16 cellular contexts compared by ENCODE assay signal in the genomic region with DNA sequence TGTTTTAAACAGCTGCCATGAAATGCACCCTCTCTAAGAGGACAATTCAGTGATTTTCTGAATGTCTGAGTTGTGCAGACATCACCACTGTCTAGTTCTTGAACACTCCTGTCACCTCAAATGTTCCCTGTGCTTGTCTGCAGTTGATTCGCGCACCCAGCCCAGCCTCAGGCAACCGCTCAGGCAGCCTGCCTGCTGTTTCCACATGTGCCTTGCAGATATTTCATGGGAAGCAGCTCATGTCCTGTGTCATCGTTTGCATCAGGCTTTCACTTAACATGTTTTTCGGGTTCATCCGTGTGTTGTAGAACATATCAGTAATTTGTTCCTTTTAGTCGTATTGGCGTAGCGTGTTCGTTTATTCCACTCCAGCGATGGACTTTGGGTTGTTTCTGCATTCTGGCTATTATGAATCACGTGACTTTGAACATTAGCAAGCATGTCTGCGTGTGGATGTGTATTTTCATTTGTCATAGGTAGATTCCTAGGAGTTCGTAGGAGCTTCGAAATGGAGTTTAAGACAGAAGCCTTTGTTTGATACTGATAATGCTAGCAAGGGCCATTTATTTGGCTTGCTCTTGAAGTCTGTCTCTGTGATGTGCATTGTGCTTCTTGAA. TPM values are rescaled to one million over a fixed set of nuclear protein-coding genes. Genes with fewer than 3 reads are reported as not detected.
DNase-seq lines count a peak whose midpoint lies in the region; ATAC-seq and TF ChIP-seq lines count a peak whose summit lies in the region.
"Had no signal": no experiment of that assay in that cellular context is flagged by ENCODE, and none has a peak within 500 bp of the region (broad histone marks: within the 10 kb centered on the region; RNA-seq: fewer than 3 reads in every experiment).

No MANE protein-coding gene starts in this region.

- H3K4me1 Mint-ChIP-seq in activated CD4-positive, alpha-beta T cell treated with anti-CD3 and anti-CD28 coated beads, Interleukin-2, amount 10 ng/mL, durations not matched to agents 7 days and 5 days: peaks cover 89% of the 10 kb centered on the region
- H3K4me1 Mint-ChIP-seq in CD8-positive, alpha-beta memory T cell: peaks cover 84 to 97% (median 94%) of the 10 kb centered on the region in 3 donors
- peaks cover 89% of the 10 kb centered on the region for H3K4me1 Mint-ChIP-seq in activated T-helper 1 cell treated with anti-CD3 and anti-CD28 coated beads, Interleukin-12 subunit alpha, Interleukin-12 subunit beta, Interleukin-2, Interleukin-4 antibody, amounts not matched to agents 30 ng/mL and 10 ng/mL and 1 ng/mL, durations not matched to agents 14 hours and 24 hours and 36 hours (ENCODE audit: low read depth)
- H3K4me1 Mint-ChIP-seq in naive thymus-derived CD8-positive, alpha-beta T cell: peaks cover 52 to 97% (median 93%) of the 10 kb centered on the region in 4 donors

- TF ChIP-seq CTCF in dorsolateral prefrontal cortex (IDR thresholded peaks at IDR 0.05 in 54 of 56, conservative IDR thresholded peaks at IDR 0.05 in 2 of 56; ENCODE audit: low read depth in 1 of 56, partially characterized antibody in 56 of 56): no peak

- H3K4me1 ChIP-seq in CD8-positive, alpha-beta memory T cell (ENCODE audit: insufficient read depth, low read length): peaks cover 78% of the 10 kb centered on the region

- H3K27me3 ChIP-seq in CD8-positive, alpha-beta memory T cell (ENCODE audit: insufficient read depth, low read length, poor library complexity, severe bottlenecking): no peaks in the 10 kb centered on the region
- no peaks in the 10 kb centered on the region for H3K27me3 ChIP-seq in dorsolateral prefrontal cortex

- no peaks in the 10 kb centered on the region for H3K27me3 Mint-ChIP-seq in activated CD4-positive, alpha-beta T cell treated with anti-CD3 and anti-CD28 coated beads, Interleukin-2, amount 10 ng/mL, durations not matched to agents 7 days and 5 days
- no peaks in the 10 kb centered on the region for H3K27me3 Mint-ChIP-seq in CD8-positive, alpha-beta memory T cell
- no peaks in the 10 kb centered on the region for H3K27me3 Mint-ChIP-seq in activated T-helper 1 cell treated with anti-CD3 and anti-CD28 coated beads, Interleukin-12 subunit alpha, Interleukin-12 subunit beta, Interleukin-2, Interleukin-4 antibody, amounts not matched to agents 30 ng/mL and 10 ng/mL and 1 ng/mL, durations not matched to agents 14 hours and 24 hours and 36 hours (ENCODE audit: insufficient read depth)
- no peaks in the 10 kb centered on the region for H3K27me3 Mint-ChIP-seq in naive thymus-derived CD8-positive, alpha-beta T cell
- H3K27me3 Mint-ChIP-seq: stimulated activated naive B cell treated with anti-CD40 and anti-IgM and Interleukin-4, amounts not matched to agents 10 μg/mL and 1 μg/mL and 100 μg/mL, for 72 hours; type B pancreatic cell had no signal

- POLR2A ChIA-PET in activated CD4-positive, alpha-beta T cell treated with anti-CD3 and anti-CD28 coated beads, Interleukin-2, amount 10 ng/mL, durations not matched to agents 7 days and 5 days (lab: Charles Lee): no interaction called here
- POLR2A ChIA-PET in CD8-positive, alpha-beta memory T cell (lab: Charles Lee): no interaction called here
- POLR2A ChIA-PET in naive thymus-derived CD8-positive, alpha-beta T cell (lab: Charles Lee): interaction anchor here (1.2 to 1.5 kb wide), 2 partner anchors 10 to 12 kb away, joined by 3 read pairs; no protein-coding TSS in a partner anchor

- no peak overlapping the region for H3K27ac ChIP-seq in CD8-positive, alpha-beta memory T cell (ENCODE audit: low read depth, low read length)
- H3K27ac ChIP-seq in dorsolateral prefrontal cortex: no peak overlapping the region
- H3K27ac ChIP-seq: left ventricle myocardium inferior had no signal

- no peaks in the 10 kb centered on the region for H3K36me3 ChIP-seq in CD8-positive, alpha-beta memory T cell (ENCODE audit: insufficient read depth, low read length)

- no peaks in the 10 kb centered on the region for H3K9me3 ChIP-seq in CD8-positive, alpha-beta memory T cell (ENCODE audit: low read length)
- H3K9me3 ChIP-seq: left ventricle myocardium inferior had no signal

- peak overlapping the region; percentile 3 for H3K4me3 Mint-ChIP-seq in activated CD4-positive, alpha-beta T cell treated with anti-CD3 and anti-CD28 coated beads, Interleukin-2, amount 10 ng/mL, durations not matched to agents 7 days and 5 days
- H3K4me3 Mint-ChIP-seq in CD8-positive, alpha-beta memory T cell: peak overlapping the region in 6 of 7 donors; percentile 60 to 88 (median 71)
- H3K4me3 Mint-ChIP-seq in activated T-helper 1 cell treated with anti-CD3 and anti-CD28 coated beads, Interleukin-12 subunit alpha, Interleukin-12 subunit beta, Interleukin-2, Interleukin-4 antibody, amounts not matched to agents 30 ng/mL and 10 ng/mL and 1 ng/mL, durations not matched to agents 14 hours and 24 hours and 36 hours: peak overlapping the region; percentile 8
- H3K4me3 Mint-ChIP-seq in naive thymus-derived CD8-positive, alpha-beta T cell: peak overlapping the region in 9 of 10 donors; percentile 64 to 88 (median 76)
- H3K4me3 Mint-ChIP-seq: type B pancreatic cell had no signal

- peaks cover 36% of the 10 kb centered on the region for H3K36me3 Mint-ChIP-seq in activated CD4-positive, alpha-beta T cell treated with anti-CD3 and anti-CD28 coated beads, Interleukin-2, amount 10 ng/mL, durations not matched to agents 7 days and 5 days (ENCODE audit: low read depth)
- H3K36me3 Mint-ChIP-seq in CD8-positive, alpha-beta memory T cell: peaks cover 0 to 5% (median 3%) of the 10 kb centered on the region in 3 donors
- H3K36me3 Mint-ChIP-seq in activated T-helper 1 cell treated with anti-CD3 and anti-CD28 coated beads, Interleukin-12 subunit alpha, Interleukin-12 subunit beta, Interleukin-2, Interleukin-4 antibody, amounts not matched to agents 30 ng/mL and 10 ng/mL and 1 ng/mL, durations not matched to agents 14 hours and 24 hours and 36 hours (ENCODE audit: low read depth): peaks cover 24% of the 10 kb centered on the region
- no peaks in the 10 kb centered on the region for H3K36me3 Mint-ChIP-seq in naive thymus-derived CD8-positive, alpha-beta T cell

- no peak overlapping the region for H3K4me3 ChIP-seq in CD8-positive, alpha-beta memory T cell (ENCODE audit: low read length)
- no peak overlapping the region for H3K4me3 ChIP-seq in dorsolateral prefrontal cortex
- H3K4me3 ChIP-seq: left ventricle myocardium inferior had no signal

- H3K27ac Mint-ChIP-seq in activated CD4-positive, alpha-beta T cell treated with anti-CD3 and anti-CD28 coated beads, Interleukin-2, amount 10 ng/mL, durations not matched to agents 7 days and 5 days: peak overlapping the region; percentile 14
- peak overlapping the region in 6 of 8 donors; percentile 21 to 88 (median 84) for H3K27ac Mint-ChIP-seq in CD8-positive, alpha-beta memory T cell
- peak overlapping the region; percentile 34 for H3K27ac Mint-ChIP-seq in activated T-helper 1 cell treated with anti-CD3 and anti-CD28 coated beads, Interleukin-12 subunit alpha, Interleukin-12 subunit beta, Interleukin-2, Interleukin-4 antibody, amounts not matched to agents 30 ng/mL and 10 ng/mL and 1 ng/mL, durations not matched to agents 14 hours and 24 hours and 36 hours
- H3K27ac Mint-ChIP-seq in naive thymus-derived CD8-positive, alpha-beta T cell: peak overlapping the region in 9 of 10 donors; percentile 2 to 86 (median 56)
- H3K27ac Mint-ChIP-seq: type B pancreatic cell had no signal

- intact Hi-C loops in activated T-helper 1 cell treated with anti-CD3 and anti-CD28 coated beads, Interleukin-12 subunit alpha, Interleukin-12 subunit beta, Interleukin-2, Interleukin-4 antibody, amounts not matched to agents 30 ng/mL and 10 ng/mL and 1 ng/mL, durations not matched to agents 14 hours and 24 hours and 36 hours (cut with micrococcal nuclease): no loop called here
- intact Hi-C loops in dorsolateral prefrontal cortex (cut with DNase I): no loop called here

- no peaks in the 10 kb centered on the region for H3K9me3 Mint-ChIP-seq in activated CD4-positive, alpha-beta T cell treated with anti-CD3 and anti-CD28 coated beads, Interleukin-2, amount 10 ng/mL, durations not matched to agents 7 days and 5 days
- H3K9me3 Mint-ChIP-seq in CD8-positive, alpha-beta memory T cell: no peaks in the 10 kb centered on the region
- no peaks in the 10 kb centered on the region for H3K9me3 Mint-ChIP-seq in activated T-helper 1 cell treated with anti-CD3 and anti-CD28 coated beads, Interleukin-12 subunit alpha, Interleukin-12 subunit beta, Interleukin-2, Interleukin-4 antibody, amounts not matched to agents 30 ng/mL and 10 ng/mL and 1 ng/mL, durations not matched to agents 14 hours and 24 hours and 36 hours
- H3K9me3 Mint-ChIP-seq in naive thymus-derived CD8-positive, alpha-beta T cell: no peaks in the 10 kb centered on the region
- H3K9me3 Mint-ChIP-seq: stimulated activated naive B cell treated with anti-CD40 and anti-IgM and Interleukin-4, amounts not matched to agents 10 μg/mL and 1 μg/mL and 100 μg/mL, for 72 hours; type B pancreatic cell had no signal

- no peak for ATAC-seq in naive thymus-derived CD8-positive, alpha-beta T cell
- ATAC-seq in GM21717 (IDR thresholded peaks at IDR 0.05; ENCODE audit: unreplicated experiment): no peak
- ATAC-seq: esophagus mucosa, right cardiac atrium had no signal

- CTCF ChIA-PET in activated CD4-positive, alpha-beta T cell treated with anti-CD3 and anti-CD28 coated beads, Interleukin-2, amount 10 ng/mL, durations not matched to agents 7 days and 5 days (lab: Charles Lee): no interaction called here
- CTCF ChIA-PET in CD8-positive, alpha-beta memory T cell (lab: Charles Lee): interaction anchor here (1.2 to 2.3 kb wide), 2 partner anchors 10 to 42 kb away, joined by 3 to 9 read pairs; no protein-coding TSS in a partner anchor

- DNase-seq in activated CD4-positive, alpha-beta T cell treated with anti-CD3 and anti-CD28 coated beads, Interleukin-2, amount 10 ng/mL, durations not matched to agents 7 days and 5 days: no peak
- DNase-seq in activated CD4-positive, alpha-beta T cell treated with anti-CD3 and anti-CD28 coated beads for 48 hours: no peak
- DNase-seq in CD8-positive, alpha-beta memory T cell: no peak
- no peak for DNase-seq in activated T-helper 1 cell treated with anti-CD3 and anti-CD28 coated beads, Interleukin-12 subunit alpha, Interleukin-12 subunit beta, Interleukin-2, Interleukin-4 antibody, amounts not matched to agents 30 ng/mL and 10 ng/mL and 1 ng/mL, durations not matched to agents 14 hours and 24 hours and 36 hours (ENCODE audit: low spot score)
- no peak for DNase-seq in naive thymus-derived CD8-positive, alpha-beta T cell
- no peak for DNase-seq in dorsolateral prefrontal cortex
- DNase-seq in SIG-M5 (lab: John Stamatoyannopoulos, UW): no peak
- DNase-seq: ACHN; left ventricle myocardium inferior; NCI-H345; right cardiac atrium; stimulated activated CD4-positive, alpha-beta T cell treated with anti-CD3 and anti-CD28 coated beads, Interleukin-15, amount 100 ng/mL, for 24 hours; stimulated activated naive B cell treated with anti-CD40 and anti-IgM and Interleukin-4, amounts not matched to agents 10 μg/mL and 1 μg/mL and 100 μg/mL, for 72 hours had no signal

RNA-seq across cellular contexts. Expression of gene ADARB1, which starts 12.1 kb away (rescaled TPM):
- total RNA-seq in activated CD4-positive, alpha-beta T cell treated with anti-CD3 and anti-CD28 coated beads, Interleukin-2, amount 10 ng/mL, durations not matched to agents 7 days and 5 days: 10 to 100 TPM; 43.3 to 45.4 TPM
- 10 to 100 TPM; 28.9 to 29.5 TPM for total RNA-seq in CD8-positive, alpha-beta memory T cell
- 11.8 TPM for polyA plus RNA-seq in CD8-positive, alpha-beta memory T cell
- 24.8 and 25.9 TPM in 2 replicates for total RNA-seq in activated T-helper 1 cell treated with anti-CD3 and anti-CD28 coated beads, Interleukin-12 subunit alpha, Interleukin-12 subunit beta, Interleukin-2, Interleukin-4 antibody, amounts not matched to agents 30 ng/mL and 10 ng/mL and 1 ng/mL, durations not matched to agents 14 hours and 24 hours and 36 hours
- 10 to 100 TPM; 34.3 to 36.9 TPM for total RNA-seq in naive thymus-derived CD8-positive, alpha-beta T cell
- 1 to 10 TPM; 2.9 to 7.7 (median 5.2) TPM for polyA plus RNA-seq in naive thymus-derived CD8-positive, alpha-beta T cell
- total RNA-seq in dorsolateral prefrontal cortex: 10 to 100 TPM; 22.6 to 83.5 (median 57.4) TPM

Comparison
In these comparisons a context has a peak if more than half of its experiments do, and no peak if none do; other contexts are left out.
1. H3K27ac Mint-ChIP-seq: peak in every context shown above with its lines; median percentile 84 in CD8-positive, alpha-beta memory T cell; 56 in naive thymus-derived CD8-positive, alpha-beta T cell; 34 in activated T-helper 1 cell treated with anti-CD3 and anti-CD28 coated beads, Interleukin-12 subunit alpha, Interleukin-12 subunit beta, Interleukin-2, Interleukin-4 antibody, amounts not matched to agents 30 ng/mL and 10 ng/mL and 1 ng/mL, durations not matched to agents 14 hours and 24 hours and 36 hours; 14 in activated CD4-positive, alpha-beta T cell treated with anti-CD3 and anti-CD28 coated beads, Interleukin-2, amount 10 ng/mL, durations not matched to agents 7 days and 5 days.
2. H3K4me3 Mint-ChIP-seq: peak in every context shown above with its lines; median percentile 76 in naive thymus-derived CD8-positive, alpha-beta T cell; 71 in CD8-positive, alpha-beta memory T cell; 8 in activated T-helper 1 cell treated with anti-CD3 and anti-CD28 coated beads, Interleukin-12 subunit alpha, Interleukin-12 subunit beta, Interleukin-2, Interleukin-4 antibody, amounts not matched to agents 30 ng/mL and 10 ng/mL and 1 ng/mL, durations not matched to agents 14 hours and 24 hours and 36 hours; 3 in activated CD4-positive, alpha-beta T cell treated with anti-CD3 and anti-CD28 coated beads, Interleukin-2, amount 10 ng/mL, durations not matched to agents 7 days and 5 days.